In the genomic region with DNA sequence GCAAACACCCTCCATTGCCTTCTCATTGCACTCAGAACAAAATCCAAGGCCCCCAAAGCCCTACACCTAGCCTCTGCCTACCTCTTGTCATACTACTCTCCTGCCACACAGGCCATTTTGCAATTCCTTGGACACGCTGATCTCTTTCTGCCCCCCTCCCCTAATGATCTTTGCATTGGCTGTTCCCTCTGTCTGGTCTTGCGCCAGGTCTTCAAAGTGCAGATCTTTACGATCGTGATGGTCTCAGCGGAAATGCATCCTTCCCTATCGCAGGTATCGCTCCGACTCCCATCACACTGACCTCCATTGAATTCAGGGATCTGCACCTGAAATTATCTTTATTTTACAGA, we compare ENCODE assay signal across 8 cellular contexts. TPM values are rescaled to one million over a fixed set of nuclear protein-coding genes. Genes with fewer than 3 reads are reported as not detected.
DNase-seq lines count a peak whose midpoint lies in the region; ATAC-seq lines count a peak whose summit lies in the region.

No MANE protein-coding gene starts in this region.

- peaks cover 34% of the 10 kb centered on the region for H3K4me1 Mint-ChIP-seq in activated CD4-positive, alpha-beta memory T cell treated with anti-CD3 and anti-CD28 coated beads, Interleukin-2, amount 10 ng/mL, durations not matched to agents 7 days and 5 days
- H3K4me1 Mint-ChIP-seq in stimulated activated naive CD8-positive, alpha-beta T cell treated with anti-CD3 and anti-CD28 coated beads, Interleukin-15, amount 100 ng/mL, for 72 hours: peaks cover 45% of the 10 kb centered on the region

- DNase-seq in NCI-H146 (lab: John Stamatoyannopoulos, UW) (peak; percentile 42), NCI-H146 treated with DMSO at 0.1 percent for 48 hours (lab: John Stamatoyannopoulos, UW; ENCODE audit: unreplicated experiment) (no peak), iPS DF 6.9 (ENCODE audit: low read depth, low spot score) (no peak), NCI-H748 (lab: John Stamatoyannopoulos, UW; ENCODE audit: unreplicated experiment) (no peak), T1000 (lab: John Stamatoyannopoulos, UW) (no peak)
- no peak for DNase-seq in activated CD4-positive, alpha-beta memory T cell treated with anti-CD3 and anti-CD28 coated beads, Interleukin-2, amount 10 ng/mL, durations not matched to agents 7 days and 5 days
- no peak for DNase-seq in stimulated activated naive CD8-positive, alpha-beta T cell treated with anti-CD3 and anti-CD28 coated beads, Interleukin-15, amount 100 ng/mL, for 72 hours

- CTCF ChIA-PET in activated CD4-positive, alpha-beta memory T cell treated with anti-CD3 and anti-CD28 coated beads, Interleukin-2, amount 10 ng/mL, durations not matched to agents 7 days and 5 days (lab: Charles Lee): interaction anchor here (0.6 to 17.5 kb wide), 9 partner anchors 8 to 293 kb away, joined by 3 to 319 read pairs (median 6); no protein-coding TSS in a partner anchor

- H3K36me3 ChIP-seq in iPS DF 6.9 (ENCODE audit: control insufficient read depth, insufficient read depth, low read length): no peaks in the 10 kb centered on the region

- no peak overlapping the region for H3K27ac ChIP-seq in iPS DF 6.9 (ENCODE audit: low read length)

- H3K4me1 ChIP-seq in iPS DF 6.9 (ENCODE audit: control insufficient read depth, insufficient read depth, low read length): no peaks in the 10 kb centered on the region; the same call in 1 of the 2 replicates

- H3K27me3 Mint-ChIP-seq in activated CD4-positive, alpha-beta memory T cell treated with anti-CD3 and anti-CD28 coated beads, Interleukin-2, amount 10 ng/mL, durations not matched to agents 7 days and 5 days: no peaks in the 10 kb centered on the region
- H3K27me3 Mint-ChIP-seq in stimulated activated naive CD8-positive, alpha-beta T cell treated with anti-CD3 and anti-CD28 coated beads, Interleukin-15, amount 100 ng/mL, for 72 hours: no peaks in the 10 kb centered on the region

- no CpG with 5 or more reads among the region's 8 CpGs for WGBS in iPS DF 6.9 (ENCODE audit: insufficient coverage, insufficient read length)

- ATAC-seq in stimulated activated naive CD8-positive, alpha-beta T cell treated with anti-CD3 and anti-CD28 coated beads, Interleukin-15, amount 100 ng/mL, for 72 hours: no peak
- ATAC-seq in GM18870 (IDR thresholded peaks at IDR 0.05; ENCODE audit: unreplicated experiment): no peak

- POLR2A ChIA-PET in activated CD4-positive, alpha-beta memory T cell treated with anti-CD3 and anti-CD28 coated beads, Interleukin-2, amount 10 ng/mL, durations not matched to agents 7 days and 5 days (lab: Charles Lee): interaction anchor here (0.6 to 4.7 kb wide), 12 partner anchors 9 to 1106 kb away, joined by 3 to 40 read pairs (median 7); a partner anchor contains a TSS

- no peaks in the 10 kb centered on the region for H3K9me3 ChIP-seq in iPS DF 6.9 (ENCODE audit: control insufficient read depth, insufficient read depth, low read length)

- no peaks in the 10 kb centered on the region for H3K27me3 ChIP-seq in iPS DF 6.9 (ENCODE audit: control insufficient read depth, insufficient read depth, low read length)

- H3K27ac Mint-ChIP-seq in activated CD4-positive, alpha-beta memory T cell treated with anti-CD3 and anti-CD28 coated beads, Interleukin-2, amount 10 ng/mL, durations not matched to agents 7 days and 5 days: peak overlapping the region; percentile 34
- H3K27ac Mint-ChIP-seq in stimulated activated naive CD8-positive, alpha-beta T cell treated with anti-CD3 and anti-CD28 coated beads, Interleukin-15, amount 100 ng/mL, for 72 hours: peak overlapping the region in 1 of 2 donors; percentile 62

- no peaks in the 10 kb centered on the region for H3K9me3 Mint-ChIP-seq in activated CD4-positive, alpha-beta memory T cell treated with anti-CD3 and anti-CD28 coated beads, Interleukin-2, amount 10 ng/mL, durations not matched to agents 7 days and 5 days
- no peaks in the 10 kb centered on the region for H3K9me3 Mint-ChIP-seq in stimulated activated naive CD8-positive, alpha-beta T cell treated with anti-CD3 and anti-CD28 coated beads, Interleukin-15, amount 100 ng/mL, for 72 hours

- peak overlapping the region; percentile 96; the same call in 1 of the 2 replicates for H3K4me3 ChIP-seq in iPS DF 6.9 (ENCODE audit: low read length)

- H3K4me3 Mint-ChIP-seq in activated CD4-positive, alpha-beta memory T cell treated with anti-CD3 and anti-CD28 coated beads, Interleukin-2, amount 10 ng/mL, durations not matched to agents 7 days and 5 days: peak overlapping the region; percentile 79
- peak overlapping the region; percentile 84 to 93 for H3K4me3 Mint-ChIP-seq in stimulated activated naive CD8-positive, alpha-beta T cell treated with anti-CD3 and anti-CD28 coated beads, Interleukin-15, amount 100 ng/mL, for 72 hours

- peaks cover 5% of the 10 kb centered on the region for H3K36me3 Mint-ChIP-seq in activated CD4-positive, alpha-beta memory T cell treated with anti-CD3 and anti-CD28 coated beads, Interleukin-2, amount 10 ng/mL, durations not matched to agents 7 days and 5 days (ENCODE audit: low read depth)

RNA-seq across cellular contexts. Expression of a gene that starts 0.8 kb away (rescaled TPM):
- 10 to 100 TPM; 12.1 to 13.0 TPM for total RNA-seq in activated CD4-positive, alpha-beta memory T cell treated with anti-CD3 and anti-CD28 coated beads, Interleukin-2, amount 10 ng/mL, durations not matched to agents 7 days and 5 days

RNA-seq across cellular contexts. Expression of a gene that starts 6.2 kb away (rescaled TPM):
- not detected for total RNA-seq in activated CD4-positive, alpha-beta memory T cell treated with anti-CD3 and anti-CD28 coated beads, Interleukin-2, amount 10 ng/mL, durations not matched to agents 7 days and 5 days

RNA-seq across cellular contexts. Expression of a gene that starts 54.0 kb away (rescaled TPM):
- total RNA-seq in activated CD4-positive, alpha-beta memory T cell treated with anti-CD3 and anti-CD28 coated beads, Interleukin-2, amount 10 ng/mL, durations not matched to agents 7 days and 5 days: 100 to 1,000 TPM; 216 to 225 TPM
